18 cellular contexts compared by ENCODE assay signal in genomic region chr4:76539979-76540378, GRCh38.
DNase-seq lines count a peak whose midpoint lies in the region; ATAC-seq and TF ChIP-seq lines count a peak whose summit lies in the region.
"Had no signal": no experiment of that assay in that cellular context is flagged by ENCODE, and none has a peak within 500 bp of the region (broad histone marks: within the 10 kb centered on the region; RNA-seq: fewer than 3 reads in every experiment).

No MANE protein-coding gene starts in this region.

- H3K9me3 ChIP-seq in Peyer's patch (no peaks in the 10 kb centered on the region), sigmoid colon (no peaks in the 10 kb centered on the region)

- intact Hi-C loops in sigmoid colon (cut with DNase I): no loop called here

- H3K36me3 Mint-ChIP-seq in nephron progenitor cell (ENCODE audit: low read depth): peaks cover 12% of the 10 kb centered on the region
- H3K36me3 Mint-ChIP-seq in activated T-cell treated with anti-CD3 and anti-CD28 coated beads, Interleukin-2, amount 50 U/mL, for 4 hours (ENCODE audit: insufficient read depth): no peaks in the 10 kb centered on the region

- H3K9me3 Mint-ChIP-seq in nephron progenitor cell: peaks cover 19% of the 10 kb centered on the region
- no peaks in the 10 kb centered on the region for H3K9me3 Mint-ChIP-seq in activated T-cell treated with anti-CD3 and anti-CD28 coated beads, Interleukin-2, amount 50 U/mL, for 4 hours
- H3K9me3 Mint-ChIP-seq: activated naive CD8-positive, alpha-beta T cell treated with anti-CD3 and anti-CD28 coated beads, Interleukin-2, amount 50 U/mL, for 24 hours; activated T-helper 1 cell treated with anti-CD3 and anti-CD28 coated beads, Interleukin-12 subunit alpha, Interleukin-12 subunit beta, Interleukin-2, Interleukin-4 antibody, amounts not matched to agents 30 ng/mL and 10 ng/mL and 1 ng/mL, durations not matched to agents 14 hours and 24 hours and 36 hours had no signal

- no peak overlapping the region for H3K4me3 ChIP-seq in fibroblast of the aortic adventitia (ENCODE audit: low read depth, low read length)
- H3K4me3 ChIP-seq in Peyer's patch: no peak overlapping the region
- no peak overlapping the region for H3K4me3 ChIP-seq in sigmoid colon
- H3K4me3 ChIP-seq: SK-N-MC had no signal

- H3K27me3 ChIP-seq in Peyer's patch (no peaks in the 10 kb centered on the region), sigmoid colon (no peaks in the 10 kb centered on the region)

- TF ChIP-seq POLR2A in Peyer's patch (IDR thresholded peaks at IDR 0.05): no peak
- no peak for TF ChIP-seq POLR2A in sigmoid colon (IDR thresholded peaks at IDR 0.05)

- WGBS in sigmoid colon, 2 donors: 89 to 91% methylated on average over 6 of the region's 6 CpGs

- ATAC-seq in activated T-cell treated with anti-CD3 and anti-CD28 coated beads, Interleukin-2, amount 50 U/mL, for 4 hours: no peak
- ATAC-seq: activated CD8-positive, alpha-beta T cell treated with anti-CD3 and anti-CD28 coated beads, Interleukin-2, amount 10 ng/mL, durations not matched to agents 7 days and 5 days; activated naive CD8-positive, alpha-beta T cell treated with anti-CD3 and anti-CD28 coated beads, Interleukin-2, amount 50 U/mL, for 24 hours; naive thymus-derived CD4-positive, alpha-beta T cell had no signal

- H3K27me3 Mint-ChIP-seq in nephron progenitor cell (ENCODE audit: low read depth, poor library complexity): peaks cover 5% of the 10 kb centered on the region
- H3K27me3 Mint-ChIP-seq in activated T-cell treated with anti-CD3 and anti-CD28 coated beads, Interleukin-2, amount 50 U/mL, for 4 hours (ENCODE audit: low read depth): no peaks in the 10 kb centered on the region
- H3K27me3 Mint-ChIP-seq: activated naive CD8-positive, alpha-beta T cell treated with anti-CD3 and anti-CD28 coated beads, Interleukin-2, amount 50 U/mL, for 24 hours had no signal

- peaks cover 86% of the 10 kb centered on the region for H3K4me1 Mint-ChIP-seq in nephron progenitor cell
- H3K4me1 Mint-ChIP-seq in activated T-cell treated with anti-CD3 and anti-CD28 coated beads, Interleukin-2, amount 50 U/mL, for 4 hours (ENCODE audit: low read depth): peaks cover 5% of the 10 kb centered on the region

- TF ChIP-seq CTCF in fibroblast of the aortic adventitia (IDR thresholded peaks at IDR 0.05; ENCODE audit: insufficient read depth, low read length) (no peak), nephron progenitor cell (IDR thresholded peaks at IDR 0.05) (no peak), Peyer's patch (IDR thresholded peaks at IDR 0.05) (no peak), sigmoid colon (IDR thresholded peaks at IDR 0.05) (no peak)

- H3K27ac ChIP-seq in Peyer's patch: no peak overlapping the region
- H3K27ac ChIP-seq in sigmoid colon: peak overlapping the region in 1 of 4 donors; percentile 4
- H3K27ac ChIP-seq: SK-N-MC had no signal

- H3K4me3 Mint-ChIP-seq in nephron progenitor cell: no peak overlapping the region
- H3K4me3 Mint-ChIP-seq in activated T-cell treated with anti-CD3 and anti-CD28 coated beads, Interleukin-2, amount 50 U/mL, for 4 hours: no peak overlapping the region
- H3K4me3 Mint-ChIP-seq: activated CD8-positive, alpha-beta T cell treated with anti-CD3 and anti-CD28 coated beads, Interleukin-2, amount 10 ng/mL, durations not matched to agents 7 days and 5 days; activated naive CD8-positive, alpha-beta T cell treated with anti-CD3 and anti-CD28 coated beads, Interleukin-2, amount 50 U/mL, for 24 hours; activated T-helper 1 cell treated with anti-CD3 and anti-CD28 coated beads, Interleukin-12 subunit alpha, Interleukin-12 subunit beta, Interleukin-2, Interleukin-4 antibody, amounts not matched to agents 30 ng/mL and 10 ng/mL and 1 ng/mL, durations not matched to agents 14 hours and 24 hours and 36 hours; B cell; naive thymus-derived CD4-positive, alpha-beta T cell had no signal

- H3K4me1 ChIP-seq in Peyer's patch (no peaks in the 10 kb centered on the region), sigmoid colon (peaks cover 0 to 13% (median 3%) of the 10 kb centered on the region in 4 donors)

- no peak for TF ChIP-seq EP300 in sigmoid colon (IDR thresholded peaks at IDR 0.05)

- DNase-seq in EL (peak; percentile 11), NCI-H226 (peak; percentile 60), fibroblast of the aortic adventitia (ENCODE audit: low read depth) (peak; percentile 50), nephron progenitor cell (no peak), Peyer's patch (no peak), T-helper 2 cell (no peak), sigmoid colon (no peak)
- no peak for DNase-seq in activated T-cell treated with anti-CD3 and anti-CD28 coated beads, Interleukin-2, amount 50 U/mL, for 4 hours
- DNase-seq: activated CD8-positive, alpha-beta T cell treated with anti-CD3 and anti-CD28 coated beads, Interleukin-2, amount 10 ng/mL, durations not matched to agents 7 days and 5 days; activated naive CD8-positive, alpha-beta T cell treated with anti-CD3 and anti-CD28 coated beads, Interleukin-2, amount 50 U/mL, for 24 hours; DMS 273 treated with DMSO at 0.1 percent for 48 hours; MM.1S; naive thymus-derived CD4-positive, alpha-beta T cell; NCI-H2081 treated with DMSO at 0.1 percent for 48 hours; NCI-H526 had no signal

- H3K36me3 ChIP-seq in Peyer's patch: no peaks in the 10 kb centered on the region
- no peaks in the 10 kb centered on the region for H3K36me3 ChIP-seq in sigmoid colon

- H3K27ac Mint-ChIP-seq in nephron progenitor cell: peak overlapping the region; percentile 37
- H3K27ac Mint-ChIP-seq: activated CD8-positive, alpha-beta T cell treated with anti-CD3 and anti-CD28 coated beads, Interleukin-2, amount 10 ng/mL, durations not matched to agents 7 days and 5 days; activated naive CD8-positive, alpha-beta T cell treated with anti-CD3 and anti-CD28 coated beads, Interleukin-2, amount 50 U/mL, for 24 hours; activated T-helper 1 cell treated with anti-CD3 and anti-CD28 coated beads, Interleukin-12 subunit alpha, Interleukin-12 subunit beta, Interleukin-2, Interleukin-4 antibody, amounts not matched to agents 30 ng/mL and 10 ng/mL and 1 ng/mL, durations not matched to agents 14 hours and 24 hours and 36 hours; B cell; naive thymus-derived CD4-positive, alpha-beta T cell had no signal

Comparison
In these comparisons a context has a peak if more than half of its experiments do, and no peak if none do; other contexts are left out.
1. DNase-seq: peak in EL (single experiment), NCI-H226 (single experiment) and fibroblast of the aortic adventitia (single experiment); none in nephron progenitor cell (single experiment), Peyer's patch (0 of 3), T-helper 2 cell (0 of 5), sigmoid colon (single experiment) and activated T-cell treated with anti-CD3 and anti-CD28 coated beads, Interleukin-2, amount 50 U/mL, for 4 hours (single experiment).